15 cellular contexts compared by ENCODE assay signal in the genomic region with DNA sequence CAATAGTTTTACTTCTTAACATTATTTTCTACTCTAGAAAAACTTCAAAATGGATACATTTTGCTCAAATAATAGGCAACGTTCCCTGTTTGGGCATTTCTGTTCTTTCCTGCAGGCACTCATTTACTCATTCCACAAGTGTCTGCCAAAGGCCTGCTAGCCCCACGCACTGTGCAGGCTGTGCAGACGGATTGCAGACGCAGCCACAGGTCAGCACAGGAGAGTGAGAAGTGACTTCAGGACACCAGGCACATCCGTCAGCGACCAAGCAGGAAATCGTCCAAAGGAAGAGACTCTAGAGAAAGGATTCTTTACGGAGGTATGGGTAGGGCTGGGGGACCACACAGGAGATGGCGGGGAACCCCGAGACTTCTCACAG.
DNase-seq lines count a peak whose midpoint lies in the region; ATAC-seq and TF ChIP-seq lines count a peak whose summit lies in the region.
"Had no signal": no experiment of that assay in that cellular context is flagged by ENCODE, and none has a peak within 500 bp of the region (broad histone marks: within the 10 kb centered on the region; RNA-seq: fewer than 3 reads in every experiment).

No MANE protein-coding gene starts in this region.

- H3K9me3 Mint-ChIP-seq in activated naive CD4-positive, alpha-beta T cell treated with anti-CD3 and anti-CD28 coated beads, Interleukin-2, amount 50 U/mL, for 72 hours = peaks cover 3 to 11% of the 10 kb centered on the region in 2 donors
- peaks cover 9% of the 10 kb centered on the region for H3K9me3 Mint-ChIP-seq in neural progenitor cell

- no peak overlapping the region for H3K27ac Mint-ChIP-seq in activated naive CD4-positive, alpha-beta T cell treated with anti-CD3 and anti-CD28 coated beads, Interleukin-2, amount 50 U/mL, for 72 hours
- peak overlapping the region; percentile 91 for H3K27ac Mint-ChIP-seq in T-helper 17 cell
- H3K27ac Mint-ChIP-seq in neural progenitor cell = peak overlapping the region; percentile 48
- H3K27ac Mint-ChIP-seq: mesothelial cell of epicardium had no signal

- H3K4me3 Mint-ChIP-seq in T-helper 17 cell (peak overlapping the region; percentile 22), neural progenitor cell (peak overlapping the region; percentile 33)
- H3K4me3 Mint-ChIP-seq: mesothelial cell of epicardium had no signal

- H3K4me1 Mint-ChIP-seq in T-helper 17 cell = peaks cover 10% of the 10 kb centered on the region
- peaks cover 3% of the 10 kb centered on the region for H3K4me1 Mint-ChIP-seq in neural progenitor cell
- H3K4me1 Mint-ChIP-seq: mesothelial cell of epicardium had no signal

- peaks cover 0 to 5% of the 10 kb centered on the region in 2 donors for H3K36me3 Mint-ChIP-seq in activated naive CD4-positive, alpha-beta T cell treated with anti-CD3 and anti-CD28 coated beads, Interleukin-2, amount 50 U/mL, for 72 hours
- H3K36me3 Mint-ChIP-seq in T-helper 17 cell (ENCODE audit: low read depth) (peaks cover 4% of the 10 kb centered on the region), neural progenitor cell (no peaks in the 10 kb centered on the region)
- H3K36me3 Mint-ChIP-seq: mesothelial cell of epicardium had no signal

- H3F3A ChIP-seq in neural progenitor cell (ENCODE audit: low read depth) = no peaks in the 10 kb centered on the region

- H3K4me3 ChIP-seq in neural progenitor cell = no peak overlapping the region
- H3K4me3 ChIP-seq: A549, SK-N-MC, thoracic aorta had no signal

- H3K9me3 ChIP-seq in T-helper 17 cell (ENCODE audit: control insufficient read depth, low read length, poor library complexity, severe bottlenecking) (no peaks in the 10 kb centered on the region), neural progenitor cell (ENCODE audit: low read depth) (no peaks in the 10 kb centered on the region)
- H3K9me3 ChIP-seq: A549, neutrophil, thoracic aorta had no signal

- H3K4me2 ChIP-seq in neural progenitor cell = no peak overlapping the region
- H3K4me2 ChIP-seq: A549 had no signal

- H3K79me2 ChIP-seq in neural progenitor cell (ENCODE audit: low read depth) = no peaks in the 10 kb centered on the region

- no peaks in the 10 kb centered on the region for H3K4me1 ChIP-seq in neural progenitor cell

- no peaks in the 10 kb centered on the region for H3K27me3 ChIP-seq in neural progenitor cell

- H3K27me3 Mint-ChIP-seq in T-helper 17 cell = no peaks in the 10 kb centered on the region
- peaks cover 4% of the 10 kb centered on the region for H3K27me3 Mint-ChIP-seq in neural progenitor cell (ENCODE audit: insufficient read depth, low read depth)

- H4K20me1 ChIP-seq in neural progenitor cell (ENCODE audit: low read depth) = no peaks in the 10 kb centered on the region

- ATAC-seq in activated naive CD4-positive, alpha-beta T cell treated with anti-CD3 and anti-CD28 coated beads, Interleukin-2, amount 50 U/mL, for 72 hours = peak; percentile 38 to 48
- peak; percentile 12 for ATAC-seq in GM19438 (IDR thresholded peaks at IDR 0.05; ENCODE audit: low read depth, unreplicated experiment)
- ATAC-seq in T-helper 17 cell = peak; percentile 15
- no peak for ATAC-seq in HG02852 (IDR thresholded peaks at IDR 0.05; ENCODE audit: unreplicated experiment)
- ATAC-seq: A549 had no signal

- H3K27ac ChIP-seq in neural progenitor cell = no peak overlapping the region
- H3K27ac ChIP-seq: C4-2B, neutrophil, SK-N-MC, thoracic aorta had no signal

- no peaks in the 10 kb centered on the region for H3K36me3 ChIP-seq in neural progenitor cell
- H3K36me3 ChIP-seq: neutrophil, thoracic aorta had no signal

- no peak overlapping the region for H3K9ac ChIP-seq in neural progenitor cell

- H2AFZ ChIP-seq in neural progenitor cell (replicated peaks) = no peak overlapping the region

- no peak for TF ChIP-seq CTCF in neural progenitor cell (IDR thresholded peaks at IDR 0.05)

- DNase-seq in activated naive CD4-positive, alpha-beta T cell treated with anti-CD3 and anti-CD28 coated beads, Interleukin-2, amount 50 U/mL, for 72 hours (ENCODE audit: low spot score in 2 of 2) = no peak
- DNase-seq in activated naive CD4-positive, alpha-beta T cell (lab: John Stamatoyannopoulos, UW) = no peak
- DNase-seq in T-helper 17 cell (no peak), neural progenitor cell (ENCODE audit: low spot score) (no peak), NCI-H510A treated with DMSO at 0.1 percent for 48 hours (lab: John Stamatoyannopoulos, UW) (no peak)
- DNase-seq in activated effector memory CD4-positive, alpha-beta T cell treated with Interleukin-2 at 50 U/mL for 16 hours = no peak
- DNase-seq: T1000 had no signal

Comparison
In these comparisons a context has a peak if more than half of its experiments do, and no peak if none do; other contexts are left out.
1. H3K27ac Mint-ChIP-seq: peak in T-helper 17 cell (single experiment) and neural progenitor cell (single experiment); none in activated naive CD4-positive, alpha-beta T cell treated with anti-CD3 and anti-CD28 coated beads, Interleukin-2, amount 50 U/mL, for 72 hours (0 of 2).